22 cellular contexts compared by ENCODE assay signal in the genomic region with DNA sequence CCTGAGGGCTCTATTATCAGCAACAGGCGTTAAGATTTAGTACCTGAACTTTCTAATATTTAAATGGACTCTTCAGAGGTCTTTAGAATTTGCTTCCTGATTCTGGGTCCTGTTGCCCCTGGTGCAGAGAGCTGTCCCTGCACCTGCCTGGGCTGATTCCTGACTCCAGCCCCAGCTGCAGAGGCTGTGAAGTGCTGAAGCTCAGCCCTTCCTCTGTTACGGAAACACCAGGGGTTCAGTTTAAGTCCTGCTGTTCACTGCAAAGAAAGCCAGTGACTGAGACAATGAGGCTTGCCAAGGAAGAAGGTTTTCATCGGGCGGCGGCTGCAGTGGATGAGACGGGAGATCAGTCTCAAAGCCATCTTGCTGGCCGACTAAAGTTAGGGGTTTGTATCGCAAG.
DNase-seq lines count a peak whose midpoint lies in the region; ATAC-seq, FAIRE-seq and TF ChIP-seq lines count a peak whose summit lies in the region.
"Had no signal": no experiment of that assay in that cellular context is flagged by ENCODE, and none has a peak within 500 bp of the region (broad histone marks: within the 10 kb centered on the region; RNA-seq: fewer than 3 reads in every experiment).

No MANE protein-coding gene starts in this region.

- POLR2A ChIA-PET in naive thymus-derived CD4-positive, alpha-beta T cell (lab: Charles Lee): no interaction called here

- H3K27me3 Mint-ChIP-seq in naive thymus-derived CD4-positive, alpha-beta T cell: peaks cover 0 to 20% (median 6%) of the 10 kb centered on the region in 5 donors

- peak; percentile 67 for DNase-seq in ELF-1 (ENCODE audit: low read depth, low spot score)
- peak; percentile 93 for DNase-seq in NCI-H146 (lab: John Stamatoyannopoulos, UW)
- DNase-seq in NT2/D1 (ENCODE audit: low read depth, low spot score): peak; percentile 63
- DNase-seq in iPS DF 19.7 (ENCODE audit: low read depth, low spot score): peak; percentile 30
- no peak for DNase-seq in NCI-H2171 (lab: John Stamatoyannopoulos, UW)
- DNase-seq in H54 (ENCODE audit: insufficient read length, low spot score): no peak
- no peak for DNase-seq in erythroblast (lab: John Stamatoyannopoulos, UW)
- DNase-seq in naive thymus-derived CD4-positive, alpha-beta T cell: no peak
- DNase-seq: activated CD4-positive, alpha-beta T cell treated with anti-CD3 and anti-CD28 coated beads for 48 hours; activated naive CD4-positive, alpha-beta T cell treated with anti-CD3 and anti-CD28 coated beads, Interleukin-2, amount 10 ng/mL, durations not matched to agents 7 days and 5 days; activated T-cell treated with anti-CD3 and anti-CD28 coated beads, Interleukin-2, amount 50 U/mL, for 72 hours; amygdala; dorsolateral prefrontal cortex; foreskin melanocyte; naive B cell; NCI-H1048; NCI-H2081 treated with DMSO at 0.1 percent for 48 hours; PC-9; posterior cingulate gyrus had no signal

- no peak overlapping the region for H3K27ac Mint-ChIP-seq in naive thymus-derived CD4-positive, alpha-beta T cell
- H3K27ac Mint-ChIP-seq: activated naive CD4-positive, alpha-beta T cell treated with anti-CD3 and anti-CD28 coated beads, Interleukin-2, amount 10 ng/mL, durations not matched to agents 7 days and 5 days; activated T-cell treated with anti-CD3 and anti-CD28 coated beads, Interleukin-2, amount 50 U/mL, for 72 hours; naive B cell; T-helper 1 cell treated with Interleukin-12 subunit alpha and Interleukin-12 subunit beta and Interleukin-4 antibody, amounts not matched to agents 30 μg/mL and 1 μg/mL, for 36 hours had no signal

- H3K9me3 ChIP-seq in NT2/D1 (ENCODE audit: insufficient read depth, low read length): no peaks in the 10 kb centered on the region
- no peaks in the 10 kb centered on the region for H3K9me3 ChIP-seq in naive thymus-derived CD4-positive, alpha-beta T cell (ENCODE audit: control insufficient read depth in 2 of 3, low read length in 3 of 3)

- CTCF ChIA-PET in naive thymus-derived CD4-positive, alpha-beta T cell (lab: Charles Lee): no interaction called here

- ATAC-seq in naive thymus-derived CD4-positive, alpha-beta T cell: no peak
- ATAC-seq: activated T-cell treated with anti-CD3 and anti-CD28 coated beads, Interleukin-2, amount 50 U/mL, for 72 hours had no signal

- no peak overlapping the region for H3K4me3 Mint-ChIP-seq in naive thymus-derived CD4-positive, alpha-beta T cell
- H3K4me3 Mint-ChIP-seq: activated naive CD4-positive, alpha-beta T cell treated with anti-CD3 and anti-CD28 coated beads, Interleukin-2, amount 10 ng/mL, durations not matched to agents 7 days and 5 days; activated T-cell treated with anti-CD3 and anti-CD28 coated beads, Interleukin-2, amount 50 U/mL, for 72 hours; naive B cell; T-helper 1 cell treated with Interleukin-12 subunit alpha and Interleukin-12 subunit beta and Interleukin-4 antibody, amounts not matched to agents 30 μg/mL and 1 μg/mL, for 36 hours had no signal

- no peaks in the 10 kb centered on the region for H3K4me1 ChIP-seq in NT2/D1 (ENCODE audit: insufficient read depth, insufficient read length)
- no peaks in the 10 kb centered on the region for H3K4me1 ChIP-seq in naive thymus-derived CD4-positive, alpha-beta T cell (ENCODE audit: control insufficient read depth in 2 of 2, insufficient read depth in 2 of 2, low read length in 2 of 2)

- H3K4me3 ChIP-seq in NT2/D1 (ENCODE audit: insufficient read length, low read depth): no peak overlapping the region
- H3K4me3 ChIP-seq in naive thymus-derived CD4-positive, alpha-beta T cell (ENCODE audit: low read length): no peak overlapping the region
- H3K4me3 ChIP-seq: dorsolateral prefrontal cortex, hepatocyte, PC-9 had no signal

- FAIRE-seq in H54 (lab: Jason Lieb, UNC): no peak
- FAIRE-seq: keratinocyte had no signal

- peaks cover 0 to 3% (median 0%) of the 10 kb centered on the region in 11 donors for H3K9me3 Mint-ChIP-seq in naive thymus-derived CD4-positive, alpha-beta T cell
- H3K9me3 Mint-ChIP-seq: activated naive CD4-positive, alpha-beta T cell treated with anti-CD3 and anti-CD28 coated beads, Interleukin-2, amount 10 ng/mL, durations not matched to agents 7 days and 5 days; activated T-cell treated with anti-CD3 and anti-CD28 coated beads, Interleukin-2, amount 50 U/mL, for 72 hours; T-helper 1 cell treated with Interleukin-12 subunit alpha and Interleukin-12 subunit beta and Interleukin-4 antibody, amounts not matched to agents 30 μg/mL and 1 μg/mL, for 36 hours had no signal

- H3K9ac ChIP-seq in NT2/D1 (ENCODE audit: insufficient read length, low read depth): no peak overlapping the region

- intact Hi-C loops in naive thymus-derived CD4-positive, alpha-beta T cell (cut with micrococcal nuclease): no loop called here

- H3K4me1 Mint-ChIP-seq in naive thymus-derived CD4-positive, alpha-beta T cell: no peaks in the 10 kb centered on the region
- H3K4me1 Mint-ChIP-seq: activated naive CD4-positive, alpha-beta T cell treated with anti-CD3 and anti-CD28 coated beads, Interleukin-2, amount 10 ng/mL, durations not matched to agents 7 days and 5 days; naive B cell had no signal

- H3K27me3 ChIP-seq in NT2/D1 (ENCODE audit: insufficient read depth, insufficient read length): no peaks in the 10 kb centered on the region
- H3K27me3 ChIP-seq in naive thymus-derived CD4-positive, alpha-beta T cell (ENCODE audit: control insufficient read depth in 2 of 2, insufficient read depth in 2 of 2, low read length in 2 of 2): no peaks in the 10 kb centered on the region
- H3K27me3 ChIP-seq: hepatocyte had no signal

- H3K36me3 ChIP-seq in NT2/D1 (ENCODE audit: insufficient read depth, insufficient read length, low read length): no peaks in the 10 kb centered on the region
- H3K36me3 ChIP-seq in naive thymus-derived CD4-positive, alpha-beta T cell (ENCODE audit: control insufficient read depth in 2 of 3, insufficient read depth in 3 of 3, low read length in 3 of 3): no peaks in the 10 kb centered on the region

- H3K36me3 Mint-ChIP-seq in naive thymus-derived CD4-positive, alpha-beta T cell: no peaks in the 10 kb centered on the region
- H3K36me3 Mint-ChIP-seq: activated naive CD4-positive, alpha-beta T cell treated with anti-CD3 and anti-CD28 coated beads, Interleukin-2, amount 10 ng/mL, durations not matched to agents 7 days and 5 days; naive B cell had no signal

- TF ChIP-seq POLR2A in H54 (IDR thresholded peaks at IDR 0.05; ENCODE audit: low read depth, low read length) (no peak), erythroblast (IDR thresholded peaks at IDR 0.05; ENCODE audit: low read length) (no peak)

- no peak overlapping the region for H3K27ac ChIP-seq in naive thymus-derived CD4-positive, alpha-beta T cell (ENCODE audit: low read depth, low read length)
- H3K27ac ChIP-seq: hepatocyte, PC-9 had no signal

Comparison
In these comparisons a context has a peak if more than half of its experiments do, and no peak if none do; other contexts are left out.
1. DNase-seq: peak in ELF-1 (single experiment), NCI-H146 (single experiment), NT2/D1 (single experiment) and iPS DF 19.7 (single experiment); none in NCI-H2171 (single experiment), H54 (single experiment), erythroblast (0 of 2) and naive thymus-derived CD4-positive, alpha-beta T cell (0 of 9).